In genomic region chr12:2179953-2180736, GRCh38 we compare ENCODE assay signal across 9 cellular contexts.
A peak's percentile ranks its signal among the peaks of the same experiment; 100 is the strongest.
DNase-seq lines count a peak whose midpoint lies in the region; ATAC-seq and TF ChIP-seq lines count a peak whose summit lies in the region.
"Had no signal": no experiment of that assay in that cellular context is flagged by ENCODE, and none has a peak within 500 bp of the region (broad histone marks: within the 10 kb centered on the region; RNA-seq: fewer than 3 reads in every experiment).

No MANE protein-coding gene starts in this region.

- no peak overlapping the region for H3K4me2 ChIP-seq in PC-3 (ENCODE audit: low read length)

- H3K79me2 ChIP-seq in PC-3 (ENCODE audit: low read length) = no peaks in the 10 kb centered on the region

- POLR2A ChIA-PET in PC-3 (lab: Charles Lee; ENCODE audit: unreplicated experiment) = no interaction called here

- DNase-seq in A172 (ENCODE audit: low spot score) (peak; percentile 91), PC-3 (peak; percentile 76), esophagus squamous epithelium (lab: John Stamatoyannopoulos, UW) (no peak), NCI-H1436 treated with DMSO at 0.1 percent for 48 hours (lab: John Stamatoyannopoulos, UW) (no peak), UCSD-AML1 (lab: John Stamatoyannopoulos, UW; ENCODE audit: unreplicated experiment) (no peak), T-helper 2 cell (no peak)
- DNase-seq: WERI-Rb-1 had no signal

- no TSS peak for BruUV-seq in PC-3 (replicated peaks; lab: Mats Ljungman, UMichigan)

- H4K20me1 ChIP-seq in PC-3 (ENCODE audit: low read length) = no peaks in the 10 kb centered on the region

- no peaks in the 10 kb centered on the region for H3K9me3 ChIP-seq in PC-3 (ENCODE audit: low read length)
- H3K9me3 ChIP-seq in esophagus squamous epithelium = no peaks in the 10 kb centered on the region
- H3K9me3 ChIP-seq in muscle layer of colon (ENCODE audit: low read length) = no peaks in the 10 kb centered on the region

- H3K9me2 ChIP-seq in PC-3 (replicated peaks; ENCODE audit: low read length) = no peaks in the 10 kb centered on the region

- intact Hi-C loops in PC-3 (cut with micrococcal nuclease) (no loop called here), esophagus squamous epithelium (cut with DNase I) (no loop called here)

- no peak overlapping the region for H3K9ac ChIP-seq in PC-3 (ENCODE audit: low read length)
- no peak overlapping the region for H3K9ac ChIP-seq in muscle layer of colon (ENCODE audit: low read length)

- no peak for TF ChIP-seq CTCF in PC-3 (conservative IDR thresholded peaks at IDR 0.05; ENCODE audit: low read depth, low read length)
- TF ChIP-seq CTCF in esophagus squamous epithelium (IDR thresholded peaks at IDR 0.05) = no peak

- ATAC-seq in PC-3 (peak; percentile 53), GM19463 (IDR thresholded peaks at IDR 0.05; ENCODE audit: unreplicated experiment) (no peak)

- H3F3A ChIP-seq in PC-3 (ENCODE audit: low read length, unreplicated experiment) = no peaks in the 10 kb centered on the region

- H3K4me1 ChIP-seq in PC-3 (ENCODE audit: insufficient read depth, low read length) (peaks cover 10% of the 10 kb centered on the region), esophagus squamous epithelium (peaks cover 15 to 44% (median 22%) of the 10 kb centered on the region in 3 donors), muscle layer of colon (ENCODE audit: insufficient read depth, low read length) (peaks cover 59% of the 10 kb centered on the region)

- CTCF ChIA-PET in PC-3 (lab: Charles Lee) = no interaction called here

- H2AFZ ChIP-seq in PC-3 (ENCODE audit: low read length) = no peak overlapping the region

- no peak for TF ChIP-seq POLR2A in esophagus squamous epithelium (IDR thresholded peaks at IDR 0.05)

- no peak overlapping the region for H3K4me3 ChIP-seq in PC-3 (ENCODE audit: low read length)
- H3K4me3 ChIP-seq in esophagus squamous epithelium = no peak overlapping the region
- no peak overlapping the region for H3K4me3 ChIP-seq in muscle layer of colon (ENCODE audit: low read depth in 1 of 2, low read length in 2 of 2)

- H3K27me3 ChIP-seq in PC-3 (ENCODE audit: low read length) (peaks cover 38% of the 10 kb centered on the region), esophagus squamous epithelium (no peaks in the 10 kb centered on the region), muscle layer of colon (ENCODE audit: control insufficient read depth in 1 of 2, insufficient read depth in 2 of 2, low read length in 2 of 2) (no peaks in the 10 kb centered on the region)

- H3K36me3 ChIP-seq in PC-3 (ENCODE audit: low read depth, low read length) (no peaks in the 10 kb centered on the region), esophagus squamous epithelium (no peaks in the 10 kb centered on the region), muscle layer of colon (ENCODE audit: insufficient read depth, low read length) (peaks cover 4% of the 10 kb centered on the region)
- H3K36me3 ChIP-seq: WERI-Rb-1 had no signal

- H3K27ac ChIP-seq in PC-3 (ENCODE audit: low read length) = no peak overlapping the region
- H3K27ac ChIP-seq in esophagus squamous epithelium = peak overlapping the region; percentile 56 to 85 (median 80)
- H3K27ac ChIP-seq in muscle layer of colon (ENCODE audit: low read depth, low read length) = peak overlapping the region; percentile 62
- H3K27ac ChIP-seq: WERI-Rb-1 had no signal

- 48 to 53% methylated on average over 9 of the region's 9 CpGs for WGBS in esophagus squamous epithelium, 2 donors

Comparison
In these comparisons a context has a peak if more than half of its experiments do, and no peak if none do; other contexts are left out.
1. DNase-seq: peak in A172 (single experiment) and PC-3 (single experiment); none in esophagus squamous epithelium (single experiment), NCI-H1436 treated with DMSO at 0.1 percent for 48 hours (single experiment), UCSD-AML1 (single experiment) and T-helper 2 cell (0 of 5).